Comparison of ENCODE assay signal across 7 cellular contexts in genomic region chr13:76992548-76993001, GRCh38. TPM values are rescaled to one million over a fixed set of nuclear protein-coding genes. Genes with fewer than 3 reads are reported as not detected.
DNase-seq lines count a peak whose midpoint lies in the region; ATAC-seq and TF ChIP-seq lines count a peak whose summit lies in the region.

No MANE protein-coding gene starts in this region.

- H3K9ac ChIP-seq in HUES6 (ENCODE audit: low read length) (peak overlapping the region; percentile 76), neural progenitor cell (peak overlapping the region; percentile 54)

- H3K9me3 Mint-ChIP-seq in neural progenitor cell, result no peaks in the 10 kb centered on the region

- H2AFZ ChIP-seq in neural progenitor cell (replicated peaks), result peak overlapping the region; percentile 83

- H4K20me1 ChIP-seq in neural progenitor cell (ENCODE audit: low read depth), result no peaks in the 10 kb centered on the region

- peaks cover 22% of the 10 kb centered on the region for H3K79me2 ChIP-seq in neural progenitor cell (ENCODE audit: low read depth)

- no peaks in the 10 kb centered on the region for H3K27me3 ChIP-seq in HUES6 (ENCODE audit: control insufficient read depth, insufficient read depth, low read length)
- H3K27me3 ChIP-seq in neural progenitor cell, result no peaks in the 10 kb centered on the region

- H3K27me3 Mint-ChIP-seq in neural progenitor cell (ENCODE audit: insufficient read depth, low read depth), result peaks cover 3% of the 10 kb centered on the region

- H3K27ac ChIP-seq in HUES6 (ENCODE audit: low read depth, low read length) (peak overlapping the region; percentile 35; the same call in 1 of the 2 replicates), neural progenitor cell (peak overlapping the region; percentile 49)

- H3K4me3 Mint-ChIP-seq in neural progenitor cell, result peak overlapping the region; percentile 98

- ATAC-seq in GM18517 (IDR thresholded peaks at IDR 0.05; ENCODE audit: unreplicated experiment), result peak; percentile 15

- peak overlapping the region; percentile 94 for H3K4me2 ChIP-seq in neural progenitor cell

- H3K27ac Mint-ChIP-seq in neural progenitor cell, result no peak overlapping the region

- H3F3A ChIP-seq in neural progenitor cell (ENCODE audit: low read depth), result peaks cover 7% of the 10 kb centered on the region

- H3K36me3 ChIP-seq in HUES6 (ENCODE audit: control insufficient read depth, insufficient read depth, low read length), result peaks cover 9% of the 10 kb centered on the region
- no peaks in the 10 kb centered on the region for H3K36me3 ChIP-seq in neural progenitor cell

- H3K9me3 ChIP-seq in HUES6 (ENCODE audit: control insufficient read depth, insufficient read depth, low read depth, low read length) (no peaks in the 10 kb centered on the region), neural progenitor cell (ENCODE audit: low read depth) (no peaks in the 10 kb centered on the region)

- DNase-seq in activated T-cell treated with anti-CD3 and anti-CD28 coated beads, Interleukin-2, amount 50 U/mL, for 1 hour, result peak; percentile 42
- DNase-seq in foreskin fibroblast (peak in 1 of 2 donors; percentile 47), neural progenitor cell (ENCODE audit: low spot score) (peak; percentile 60), COLO829 (ENCODE audit: low spot score) (no peak), dedifferentiated amniotic fluid mesenchymal stem cell (ENCODE audit: extremely low spot score) (no peak)

- no peak for TF ChIP-seq CTCF in foreskin fibroblast (IDR thresholded peaks at IDR 0.05; ENCODE audit: low read depth, low read length)
- no peak for TF ChIP-seq CTCF in neural progenitor cell (IDR thresholded peaks at IDR 0.05)

- peaks cover 11% of the 10 kb centered on the region for H3K36me3 Mint-ChIP-seq in neural progenitor cell

- peaks cover 17% of the 10 kb centered on the region for H3K4me1 Mint-ChIP-seq in neural progenitor cell

- peaks cover 6% of the 10 kb centered on the region; the same call in 1 of the 2 replicates for H3K4me1 ChIP-seq in HUES6 (ENCODE audit: control insufficient read depth, insufficient read depth, low read length)
- H3K4me1 ChIP-seq in neural progenitor cell, result peaks cover 8% of the 10 kb centered on the region

- H3K4me3 ChIP-seq in HUES6 (ENCODE audit: low read depth, low read length), result peak overlapping the region; percentile 93
- peak overlapping the region; percentile 93 for H3K4me3 ChIP-seq in foreskin fibroblast (ENCODE audit: low read depth in 1 of 2, low read length in 2 of 2)
- peak overlapping the region; percentile 83 for H3K4me3 ChIP-seq in neural progenitor cell

RNA-seq across cellular contexts. Expression of gene CLN5, which starts 0.7 kb away (rescaled TPM):
- total RNA-seq in neural progenitor cell (ENCODE audit: low replicate concordance), result 14.3 and 28.5 TPM in 2 replicates

RNA-seq across cellular contexts. Expression of gene FBXL3, which starts 34.4 kb away (rescaled TPM):
- 21.3 and 25.5 TPM in 2 replicates for total RNA-seq in neural progenitor cell (ENCODE audit: low replicate concordance)

RNA-seq across cellular contexts. Expression of gene ACOD1, which starts 44.3 kb away (rescaled TPM):
- not detected in 2 replicates for total RNA-seq in neural progenitor cell (ENCODE audit: low replicate concordance)

Comparison
In these comparisons a context has a peak if more than half of its experiments do, and no peak if none do; other contexts are left out.
1. DNase-seq: peak in activated T-cell treated with anti-CD3 and anti-CD28 coated beads, Interleukin-2, amount 50 U/mL, for 1 hour (single experiment) and neural progenitor cell (single experiment); none in COLO829 (single experiment) and dedifferentiated amniotic fluid mesenchymal stem cell (single experiment).
2. Peak in every context shown above with its lines, with median percentiles within 50 percentile points of each other: H3K4me3 ChIP-seq.